22 cellular contexts compared by ENCODE assay signal in the genomic region with DNA sequence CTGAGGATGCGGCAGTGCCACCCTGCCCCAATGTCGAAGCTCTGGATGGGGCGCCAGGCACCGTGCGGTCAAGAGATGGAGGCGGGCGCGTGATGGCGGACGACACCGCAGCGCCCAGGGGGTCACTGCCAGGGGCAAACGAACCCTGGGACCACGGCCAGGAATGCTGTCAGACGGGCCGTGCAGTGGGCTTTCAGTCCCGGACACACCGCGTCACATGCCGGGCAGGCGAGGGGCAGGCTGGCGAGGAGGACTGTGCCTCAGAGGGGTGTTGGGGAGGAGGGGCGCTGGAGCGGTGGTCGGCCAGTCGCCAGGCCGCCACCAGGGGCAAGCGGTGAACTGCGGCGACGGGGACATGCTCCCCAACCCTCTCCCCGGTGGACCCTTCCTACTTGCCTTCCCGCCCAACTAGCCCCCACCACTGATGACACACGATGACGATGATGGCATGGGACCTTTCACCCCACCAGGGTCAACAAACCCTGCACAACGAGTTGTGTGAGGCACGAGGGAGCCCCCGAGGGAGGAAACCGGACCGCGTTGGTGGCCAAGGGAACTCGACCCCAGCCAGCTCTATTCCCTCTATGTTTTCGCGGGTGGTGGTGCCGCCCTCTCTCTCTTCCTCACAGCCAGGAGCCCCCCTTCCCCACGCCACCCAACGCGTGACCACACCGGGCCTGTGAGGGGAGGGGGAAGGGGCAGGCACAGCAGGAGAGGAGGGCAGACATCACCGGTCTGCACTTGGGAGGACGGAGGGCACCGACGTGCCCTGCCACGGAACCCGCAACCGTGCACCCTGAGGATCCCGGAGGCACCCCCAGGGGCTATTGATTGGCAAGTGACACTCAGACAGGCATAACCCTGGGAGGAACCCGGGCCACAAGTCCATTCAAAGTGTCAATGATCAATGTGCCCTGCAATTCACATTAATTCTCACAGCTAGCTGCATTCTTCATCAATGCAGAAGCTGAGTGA.
"Had no signal": no experiment of that assay in that cellular context is flagged by ENCODE, and none has a peak within 500 bp of the region (broad histone marks: within the 10 kb centered on the region; RNA-seq: fewer than 3 reads in every experiment).

No MANE protein-coding gene starts in this region.

- H3K4me3 ChIP-seq: dorsolateral prefrontal cortex, esophagus squamous epithelium, gastroesophageal sphincter, hepatocyte, psoas muscle, sigmoid colon, skin epidermis, uterus had no signal

- H3K27me3 ChIP-seq: esophagus squamous epithelium, hepatocyte, sigmoid colon, uterus had no signal

- H3K4me1 ChIP-seq: esophagus squamous epithelium, gastroesophageal sphincter, psoas muscle, sigmoid colon, uterus had no signal

- DNase-seq: cortex of kidney; dorsolateral prefrontal cortex; effector CD8-positive, alpha-beta T cell; esophagus squamous epithelium; foreskin fibroblast; head of caudate nucleus; kidney; left colon; mammary epithelial cell; naive thymus-derived CD4-positive, alpha-beta T cell; nephron progenitor cell; retina; stimulated activated CD4-positive, alpha-beta T cell treated with anti-CD3 and anti-CD28 coated beads, Interleukin-2, amount 100 ng/mL, for 24 hours; stimulated activated CD4-positive, alpha-beta T cell treated with anti-CD3 and anti-CD28 coated beads, Interleukin-4, amount 100 ng/mL, for 4 hours; stimulated activated naive B cell treated with anti-CD40 and anti-IgM and Interleukin-4, amounts not matched to agents 10 μg/mL and 1 μg/mL and 100 μg/mL, for 72 hours; trophoblast cell; uterus had no signal

- ATAC-seq: left colon; naive thymus-derived CD4-positive, alpha-beta T cell; psoas muscle; stimulated activated naive B cell treated with anti-CD40 and anti-IgM and Interleukin-4, amounts not matched to agents 10 μg/mL and 1 μg/mL and 100 μg/mL, for 72 hours had no signal

- H3K9me3 ChIP-seq: psoas muscle had no signal

- H3K36me3 ChIP-seq: esophagus squamous epithelium, gastroesophageal sphincter, sigmoid colon, uterus had no signal

- H3K27ac ChIP-seq: dorsolateral prefrontal cortex, esophagus squamous epithelium, gastroesophageal sphincter, hepatocyte, psoas muscle, sigmoid colon, skin epidermis, uterus had no signal
